Comparison of ENCODE assay signal across 20 cellular contexts in the genomic region with DNA sequence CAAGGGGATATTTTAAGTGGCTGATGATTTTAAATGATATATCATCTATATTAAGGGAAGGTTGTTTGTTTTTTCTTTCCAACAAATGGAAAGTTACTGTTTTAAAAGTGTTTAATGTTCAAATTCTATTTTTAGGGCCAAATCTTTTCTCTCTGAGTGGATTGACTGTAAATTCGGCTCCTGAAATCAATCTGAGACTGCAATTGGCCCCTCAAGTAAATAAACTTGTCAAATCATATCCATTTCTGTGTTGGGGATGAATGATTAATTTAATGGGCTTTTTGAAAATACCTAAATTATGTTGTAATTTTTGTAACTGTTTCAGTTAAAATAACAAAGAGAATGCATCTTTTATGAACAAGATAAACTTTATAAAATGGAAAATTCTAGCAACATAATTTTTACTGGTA. TPM values are rescaled to one million over a fixed set of nuclear protein-coding genes. Genes with fewer than 3 reads are reported as not detected.
DNase-seq lines count a peak whose midpoint lies in the region; ATAC-seq and TF ChIP-seq lines count a peak whose summit lies in the region.
"Had no signal": no experiment of that assay in that cellular context is flagged by ENCODE, and none has a peak within 500 bp of the region (broad histone marks: within the 10 kb centered on the region; RNA-seq: fewer than 3 reads in every experiment).

No MANE protein-coding gene starts in this region.

- H3K4me3 ChIP-seq in GM23338, result peak overlapping the region; percentile 72; the same call in 1 of the 2 replicates
- peak overlapping the region; percentile 80 to 94 for H3K4me3 ChIP-seq in foreskin fibroblast (ENCODE audit: low read depth in 1 of 2, low read length in 2 of 2)
- H3K4me3 ChIP-seq in retinal pigment epithelial cell (ENCODE audit: low read length), result peak overlapping the region; percentile 85
- H3K4me3 ChIP-seq in trophoblast cell (ENCODE audit: low read depth, low read length), result no peak overlapping the region

- H3K4me3 Mint-ChIP-seq in GM23338, result peak overlapping the region; percentile 74; the same call in 1 of the 3 replicates
- peak overlapping the region; percentile 64 for H3K4me3 Mint-ChIP-seq in WTC11
- H3K4me3 Mint-ChIP-seq: T-helper 2 cell treated with Interferon-gamma antibody and Interleukin-4, amounts not matched to agents 5 μg/mL and 100 μg/mL, for 36 hours had no signal

- POLR2A ChIA-PET in WTC11 (lab: Charles Lee), result no interaction called here

- H4K8ac ChIP-seq in trophoblast cell (ENCODE audit: low read depth, low read length), result no peak overlapping the region

- no peak overlapping the region for H3K14ac ChIP-seq in trophoblast cell (ENCODE audit: low read length)

- H3K4ac ChIP-seq in trophoblast cell (ENCODE audit: low read depth, low read length), result no peak overlapping the region

- WGBS in trophoblast cell (ENCODE audit: extremely low coverage, insufficient coverage, insufficient read length), result no CpG with 5 or more reads among the region's 1 CpG

- CTCF ChIA-PET in WTC11 (lab: Charles Lee), result interaction anchor here (0.8 to 1.2 kb wide), 3 partner anchors 72 to 311 kb away, joined by 3 to 4 read pairs (median 3); no protein-coding TSS in a partner anchor

- TF ChIP-seq CTCF in GM23338 (conservative IDR thresholded peaks at IDR 0.05; ENCODE audit: low read depth in 2 of 2) (no peak), WTC11 (IDR thresholded peaks at IDR 0.05) (no peak), foreskin fibroblast (IDR thresholded peaks at IDR 0.05; ENCODE audit: low read depth, low read length) (no peak), retinal pigment epithelial cell (conservative IDR thresholded peaks at IDR 0.05; ENCODE audit: low read depth, low read length) (no peak)

- no peak overlapping the region for H3K23ac ChIP-seq in trophoblast cell (ENCODE audit: low read length)

- DNase-seq in GM23338 (ENCODE audit: low spot score) (no peak), WTC11 (ENCODE audit: low spot score) (no peak), foreskin fibroblast (no peak), retinal pigment epithelial cell (ENCODE audit: low read depth) (no peak), trophoblast cell (no peak), caudate nucleus (lab: John Stamatoyannopoulos, UW) (no peak)
- no peak for DNase-seq in activated CD8-positive, alpha-beta memory T cell treated with anti-CD3 and anti-CD28 coated beads, Interleukin-2, amount 50 U/mL, for 4 hours
- no peak for DNase-seq in NK-92 treated with Interleukin-12 subunit alpha and Interleukin-12 subunit beta, amount 100 ng/mL, for 24 hours (lab: John Stamatoyannopoulos, UW)
- DNase-seq: activated CD4-positive, alpha-beta T cell treated with anti-CD3 and anti-CD28 coated beads for 1 hour; activated CD8-positive, alpha-beta memory T cell treated with anti-CD3 and anti-CD28 coated beads, Interleukin-2, amount 50 U/mL, for 48 hours; activated naive CD4-positive, alpha-beta T cell treated with anti-CD3 and anti-CD28 coated beads for 36 hours; Calu3; foreskin melanocyte; naive thymus-derived CD8-positive, alpha-beta T cell; NCI-H1694; NCI-H226; retina; stimulated activated CD4-positive, alpha-beta T cell treated with anti-CD3 and anti-CD28 coated beads, Interleukin-1b, Interleukin-23, amount 100 ng/mL, for 48 hours had no signal

- H2BK5ac ChIP-seq in trophoblast cell (ENCODE audit: low read depth, low read length, poor library complexity), result no peak overlapping the region

- no peak overlapping the region for H3K27ac ChIP-seq in GM23338 (ENCODE audit: low read depth)
- H3K27ac ChIP-seq in trophoblast cell (ENCODE audit: low read depth, low read length), result no peak overlapping the region
- H3K27ac ChIP-seq in caudate nucleus (ENCODE audit: low read depth, low read length), result no peak overlapping the region

- H3K36me3 ChIP-seq in GM23338 (ENCODE audit: insufficient read depth) (no peaks in the 10 kb centered on the region), trophoblast cell (ENCODE audit: control insufficient read depth in 1 of 2, insufficient read depth in 2 of 2, low read length in 2 of 2) (no peaks in the 10 kb centered on the region)

- no peak overlapping the region for H4K12ac ChIP-seq in trophoblast cell (ENCODE audit: low read depth, low read length)

- ATAC-seq in GM23338 (no peak), WTC11 (no peak)
- ATAC-seq: naive thymus-derived CD8-positive, alpha-beta T cell had no signal

- peaks cover 6% of the 10 kb centered on the region; the same call in 1 of the 3 replicates for H3K36me3 Mint-ChIP-seq in GM23338 (ENCODE audit: low read depth)
- H3K36me3 Mint-ChIP-seq in WTC11, result no peaks in the 10 kb centered on the region

- H3K9me2 ChIP-seq in GM23338 (ENCODE audit: insufficient read depth), result no peaks in the 10 kb centered on the region

- H3K79me2 ChIP-seq in GM23338 (replicated peaks; ENCODE audit: insufficient read depth) (peaks cover 22% of the 10 kb centered on the region), trophoblast cell (ENCODE audit: control insufficient read depth, insufficient read depth, low read length, poor library complexity) (peaks cover 2% of the 10 kb centered on the region)

- H2AK5ac ChIP-seq in trophoblast cell (ENCODE audit: low read length), result no peak overlapping the region

- peaks cover 8% of the 10 kb centered on the region for H3K79me1 ChIP-seq in trophoblast cell (ENCODE audit: low read length)

- H2BK12ac ChIP-seq in trophoblast cell (ENCODE audit: low read length), result no peak overlapping the region

- H3K27ac Mint-ChIP-seq in GM23338 (no peak overlapping the region), WTC11 (no peak overlapping the region)
- H3K27ac Mint-ChIP-seq: activated naive CD4-positive, alpha-beta T cell treated with anti-CD3 and anti-CD28 coated beads for 36 hours; B cell; T-helper 2 cell treated with Interferon-gamma antibody and Interleukin-4, amounts not matched to agents 5 μg/mL and 100 μg/mL, for 36 hours had no signal

- H2BK120ac ChIP-seq in trophoblast cell (ENCODE audit: insufficient read depth, low read length, poor library complexity), result no peak overlapping the region

- no peaks in the 10 kb centered on the region for H4K20me1 ChIP-seq in GM23338 (replicated peaks; ENCODE audit: insufficient read depth)

- H2AFZ ChIP-seq in GM23338, result no peak overlapping the region
- no peak overlapping the region for H2AFZ ChIP-seq in trophoblast cell (ENCODE audit: insufficient read depth, low read length, poor library complexity)

- H3K4me1 Mint-ChIP-seq in GM23338 (peaks cover 39% of the 10 kb centered on the region), WTC11 (peaks cover 49% of the 10 kb centered on the region)

- H3K27me3 ChIP-seq in GM23338 (ENCODE audit: insufficient read depth), result peaks cover 27% of the 10 kb centered on the region
- H3K27me3 ChIP-seq in trophoblast cell (ENCODE audit: insufficient read depth, low read length), result peaks cover 9% of the 10 kb centered on the region

- H3K9me3 Mint-ChIP-seq in GM23338 (peaks cover 3% of the 10 kb centered on the region; the same call in 1 of the 3 replicates), WTC11 (no peaks in the 10 kb centered on the region)
- H3K9me3 Mint-ChIP-seq: activated naive CD4-positive, alpha-beta T cell treated with anti-CD3 and anti-CD28 coated beads for 36 hours; naive thymus-derived CD8-positive, alpha-beta T cell; T-helper 2 cell treated with Interferon-gamma antibody and Interleukin-4, amounts not matched to agents 5 μg/mL and 100 μg/mL, for 36 hours had no signal

- H3F3A ChIP-seq in GM23338 (replicated peaks; ENCODE audit: low read depth), result no peaks in the 10 kb centered on the region

- H4K91ac ChIP-seq in trophoblast cell (ENCODE audit: low read depth, low read length), result no peak overlapping the region

- H3K4me1 ChIP-seq in GM23338 (ENCODE audit: insufficient read depth) (peaks cover 25% of the 10 kb centered on the region), trophoblast cell (ENCODE audit: control insufficient read depth in 1 of 2, insufficient read depth in 2 of 2, low read length in 2 of 2) (peaks cover 4 to 14% of the 10 kb centered on the region in 2 experiments)

- peaks cover 3% of the 10 kb centered on the region for H3K9me3 ChIP-seq in trophoblast cell (ENCODE audit: insufficient read depth, low read depth, low read length)

- H3K27me3 Mint-ChIP-seq in GM23338 (ENCODE audit: insufficient read depth, low read depth, poor library complexity), result peaks cover 21% of the 10 kb centered on the region
- H3K27me3 Mint-ChIP-seq in WTC11 (ENCODE audit: low read depth), result peaks cover 20% of the 10 kb centered on the region

- no peak overlapping the region for H3K18ac ChIP-seq in trophoblast cell (ENCODE audit: low read length)

- H3K4me2 ChIP-seq in GM23338 (peak overlapping the region; percentile 89), trophoblast cell (ENCODE audit: low read length) (no peak overlapping the region)

- no peak overlapping the region for H3K9ac ChIP-seq in trophoblast cell (ENCODE audit: low read length)

TF ChIP-seq in WTC11, 78 proteins besides CTCF, POLR2A, EP300 and RAD21 (continues in another document):
- TF ChIP-seq, protein P1, sequence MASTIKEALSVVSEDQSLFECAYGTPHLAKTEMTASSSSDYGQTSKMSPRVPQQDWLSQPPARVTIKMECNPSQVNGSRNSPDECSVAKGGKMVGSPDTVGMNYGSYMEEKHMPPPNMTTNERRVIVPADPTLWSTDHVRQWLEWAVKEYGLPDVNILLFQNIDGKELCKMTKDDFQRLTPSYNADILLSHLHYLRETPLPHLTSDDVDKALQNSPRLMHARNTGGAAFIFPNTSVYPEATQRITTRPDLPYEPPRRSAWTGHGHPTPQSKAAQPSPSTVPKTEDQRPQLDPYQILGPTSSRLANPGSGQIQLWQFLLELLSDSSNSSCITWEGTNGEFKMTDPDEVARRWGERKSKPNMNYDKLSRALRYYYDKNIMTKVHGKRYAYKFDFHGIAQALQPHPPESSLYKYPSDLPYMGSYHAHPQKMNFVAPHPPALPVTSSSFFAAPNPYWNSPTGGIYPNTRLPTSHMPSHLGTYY (CRISPR knock-in tag; IDR thresholded peaks at IDR 0.05), result no peak
- TF ChIP-seq, protein P2, sequence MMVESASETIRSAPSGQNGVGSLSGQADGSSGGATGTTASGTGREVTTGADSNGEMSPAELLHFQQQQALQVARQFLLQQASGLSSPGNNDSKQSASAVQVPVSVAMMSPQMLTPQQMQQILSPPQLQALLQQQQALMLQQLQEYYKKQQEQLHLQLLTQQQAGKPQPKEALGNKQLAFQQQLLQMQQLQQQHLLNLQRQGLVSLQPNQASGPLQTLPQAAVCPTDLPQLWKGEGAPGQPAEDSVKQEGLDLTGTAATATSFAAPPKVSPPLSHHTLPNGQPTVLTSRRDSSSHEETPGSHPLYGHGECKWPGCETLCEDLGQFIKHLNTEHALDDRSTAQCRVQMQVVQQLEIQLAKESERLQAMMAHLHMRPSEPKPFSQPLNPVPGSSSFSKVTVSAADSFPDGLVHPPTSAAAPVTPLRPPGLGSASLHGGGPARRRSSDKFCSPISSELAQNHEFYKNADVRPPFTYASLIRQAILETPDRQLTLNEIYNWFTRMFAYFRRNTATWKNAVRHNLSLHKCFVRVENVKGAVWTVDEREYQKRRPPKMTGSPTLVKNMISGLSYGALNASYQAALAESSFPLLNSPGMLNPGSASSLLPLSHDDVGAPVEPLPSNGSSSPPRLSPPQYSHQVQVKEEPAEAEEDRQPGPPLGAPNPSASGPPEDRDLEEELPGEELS (CRISPR knock-in tag; IDR thresholded peaks at IDR 0.05), result no peak

RNA-seq across cellular contexts. Expression of a gene that starts 2.6 kb away (rescaled TPM):
- total RNA-seq in GM23338 (2014; rRNA removed; shearing (Covaris generic)), result 17.6 and 24.1 TPM in 2 replicates
- 5.4 and 6.1 TPM in 2 replicates for polyA plus RNA-seq in GM23338 (2016; fragmentation: Nextera tagmentation; extraction: Ambion mirVana)
- total RNA-seq in WTC11 (2021), result 5.2 to 9.7 TPM (median 5.9 TPM) in 3 replicates
- polyA plus RNA-seq in trophoblast cell (2013), result 9.2 and 9.9 TPM in 2 replicates
- total RNA-seq: Calu3; naive thymus-derived CD8-positive, alpha-beta T cell had no signal
